Comparison of ENCODE assay signal across 26 cellular contexts in genomic region chr9:18785604-18786003, GRCh38.
DNase-seq lines count a peak whose midpoint lies in the region; ATAC-seq and TF ChIP-seq lines count a peak whose summit lies in the region.
"Had no signal": no experiment of that assay in that cellular context is flagged by ENCODE, and none has a peak within 500 bp of the region (broad histone marks: within the 10 kb centered on the region; RNA-seq: fewer than 3 reads in every experiment).

No MANE protein-coding gene starts in this region.

- no peaks in the 10 kb centered on the region for H3K79me2 ChIP-seq in parathyroid adenoma

- no peaks in the 10 kb centered on the region for H3K4me1 ChIP-seq in parathyroid adenoma
- H3K4me1 ChIP-seq in tibial artery: peaks cover 0 to 36% (median 24%) of the 10 kb centered on the region in 4 donors
- H3K4me1 ChIP-seq: BE2C had no signal

- peak overlapping the region; percentile 53 for H3K27ac ChIP-seq in parathyroid adenoma
- H3K27ac ChIP-seq in tibial artery: peak overlapping the region; percentile 56

- H3K9ac ChIP-seq in parathyroid adenoma: no peak overlapping the region

- TF ChIP-seq CTCF in parathyroid adenoma (IDR thresholded peaks at IDR 0.05) (no peak), tibial artery (IDR thresholded peaks at IDR 0.05) (no peak)

- DNase-seq in dermis microvascular lymphatic vessel endothelial cell (ENCODE audit: low read depth in 2 of 2) (peak; percentile 68 to 70), glomerular endothelial cell (ENCODE audit: extremely low read depth, low read depth, low spot score) (peak; percentile 69), tibial artery (no peak), NCI-H2171 (lab: John Stamatoyannopoulos, UW) (no peak), activated T-cell treated with anti-CD3 and anti-CD28 coated beads for 4 hours (no peak)
- DNase-seq: activated CD4-positive, alpha-beta T cell treated with anti-CD3 and anti-CD28 coated beads for 4 hours; activated effector memory CD4-positive, alpha-beta T cell treated with Interleukin-2 at 50 U/mL for 16 hours; anterior cingulate cortex; BE2C; caudate nucleus; CD8-positive, alpha-beta T cell; cortex of kidney; foreskin melanocyte; immature natural killer cell; left colon; mesenchymal stem cell; NCI-H1436 treated with DMSO at 0.1 percent for 48 hours; NCI-H2081 treated with DMSO at 0.1 percent for 48 hours; Peyer's patch; SIG-M5; stimulated activated CD4-positive, alpha-beta T cell treated with anti-CD3 and anti-CD28 coated beads, Interleukin-15, amount 100 ng/mL, for 24 hours; stimulated activated CD4-positive, alpha-beta T cell treated with anti-CD3 and anti-CD28 coated beads, Interleukin-4, amount 100 ng/mL, for 4 hours; substantia nigra had no signal

- H3K36me3 ChIP-seq in parathyroid adenoma (ENCODE audit: control insufficient read depth, insufficient read depth, low read length): no peaks in the 10 kb centered on the region
- no peaks in the 10 kb centered on the region for H3K36me3 ChIP-seq in tibial artery
- H3K36me3 ChIP-seq: BE2C, Peyer's patch had no signal

- intact Hi-C loops in tibial artery (cut with DNase I; ENCODE audit: low total_unique reads): no loop called here

- no peak overlapping the region for H2AFZ ChIP-seq in parathyroid adenoma
- H2AFZ ChIP-seq: GM23338 had no signal

- H3K4me3 ChIP-seq in parathyroid adenoma (ENCODE audit: low read depth, low read length): no peak overlapping the region
- no peak overlapping the region for H3K4me3 ChIP-seq in tibial artery
- H3K4me3 ChIP-seq: GM23338, Peyer's patch had no signal

- H3K27me3 ChIP-seq in parathyroid adenoma (ENCODE audit: control insufficient read depth, insufficient read depth, low read length) (no peaks in the 10 kb centered on the region), tibial artery (no peaks in the 10 kb centered on the region)
- H3K27me3 ChIP-seq: BE2C, Peyer's patch had no signal

- H3K9me3 ChIP-seq in parathyroid adenoma (ENCODE audit: control insufficient read depth, low read length) (no peaks in the 10 kb centered on the region), tibial artery (no peaks in the 10 kb centered on the region)
- H3K9me3 ChIP-seq: BE2C, Peyer's patch had no signal

- H3K4me2 ChIP-seq in parathyroid adenoma (ENCODE audit: low read length): no peak overlapping the region
- H3K4me2 ChIP-seq: GM23338 had no signal

- ATAC-seq in GM18520 (IDR thresholded peaks at IDR 0.05; ENCODE audit: unreplicated experiment): no peak
- ATAC-seq: CD8-positive, alpha-beta T cell; GM23338; left colon had no signal

Comparison
In these comparisons a context has a peak if more than half of its experiments do, and no peak if none do; other contexts are left out.
1. DNase-seq: peak in dermis microvascular lymphatic vessel endothelial cell (2 of 2) and glomerular endothelial cell (single experiment); none in tibial artery (0 of 2), NCI-H2171 (single experiment) and activated T-cell treated with anti-CD3 and anti-CD28 coated beads for 4 hours (single experiment).